In the genomic region with DNA sequence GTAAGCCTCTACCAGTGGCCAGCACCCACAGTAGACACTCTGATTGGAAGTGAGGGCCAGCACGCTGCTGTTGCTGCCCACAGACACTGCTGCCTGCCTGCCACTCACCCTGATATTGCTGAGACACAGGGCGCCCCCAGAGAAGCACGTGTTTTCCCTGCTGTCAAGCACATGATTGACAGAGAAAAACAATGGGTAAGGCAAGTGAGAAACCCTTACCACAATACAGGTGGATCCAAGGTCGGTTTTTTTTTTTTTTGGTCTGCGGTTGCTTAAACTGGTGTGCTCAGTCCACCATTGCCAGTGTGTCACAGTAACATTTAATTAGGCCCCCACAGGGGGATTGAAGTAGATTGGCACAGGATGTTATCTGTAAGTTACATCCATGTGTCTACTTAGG, we compare ENCODE assay signal across 13 cellular contexts.
"Had no signal": no experiment of that assay in that cellular context is flagged by ENCODE, and none has a peak within 500 bp of the region (broad histone marks: within the 10 kb centered on the region; RNA-seq: fewer than 3 reads in every experiment).

No MANE protein-coding gene starts in this region.

- ATAC-seq: lower lobe of right lung; stimulated activated naive CD8-positive, alpha-beta T cell treated with anti-CD3 and anti-CD28 coated beads, Interleukin-15, Interleukin-2, amounts not matched to agents 100 U/mL and 50 U/mL, for 24 hours had no signal

- H3K27me3 ChIP-seq: testis had no signal

- H3K9me3 Mint-ChIP-seq: endodermal cell, naive B cell had no signal

- DNase-seq: activated CD4-positive, alpha-beta T cell treated with anti-CD3 and anti-CD28 coated beads for 1 hour; activated CD4-positive, alpha-beta T cell treated with anti-CD3 and anti-CD28 coated beads, Interleukin-2, amount 50 U/mL, for 48 hours; endodermal cell; erythroblast; hypothalamus; lower lobe of right lung; midbrain; naive B cell; stimulated activated CD4-positive, alpha-beta T cell treated with anti-CD3 and anti-CD28 coated beads, Interleukin-2, amount 100 ng/mL, for 48 hours; stimulated activated naive CD8-positive, alpha-beta T cell treated with anti-CD3 and anti-CD28 coated beads, Interleukin-15, Interleukin-2, amounts not matched to agents 100 U/mL and 50 U/mL, for 24 hours; SW 1271; testis had no signal

- H3K27me3 Mint-ChIP-seq: naive B cell had no signal

- H3K4me3 Mint-ChIP-seq: endodermal cell, naive B cell had no signal

- H3K9me3 ChIP-seq: lower lobe of right lung, testis had no signal

- H3K4me3 ChIP-seq: lower lobe of right lung, testis had no signal

- H3K27ac Mint-ChIP-seq: endodermal cell had no signal

- H3K27ac ChIP-seq: lower lobe of right lung, testis had no signal

- FAIRE-seq: astrocyte had no signal

- H3K4me1 ChIP-seq: testis had no signal
